ENCODE assay signal across 8 cellular contexts in genomic region chr10:100743626-100744135, GRCh38. TPM values are rescaled to one million over a fixed set of nuclear protein-coding genes. Genes with fewer than 3 reads are reported as not detected.
DNase-seq lines count a peak whose midpoint lies in the region; ATAC-seq and TF ChIP-seq lines count a peak whose summit lies in the region.

No MANE protein-coding gene starts in this region.

- H3K4me1 Mint-ChIP-seq in activated T-helper 2 cell treated with anti-CD3 and anti-CD28 coated beads, Interferon-gamma antibody, Interleukin-2, Interleukin-4, amounts not matched to agents 10 μg/mL and 5 μg/mL and 100 μg/mL, durations not matched to agents 14 hours and 24 hours and 36 hours (ENCODE audit: low read depth): peaks cover 9% of the 10 kb centered on the region

- no peaks in the 10 kb centered on the region for H3K9me2 ChIP-seq in OCI-LY1 (ENCODE audit: low read depth, low read length)

- DNase-seq in COR-L47 (lab: John Stamatoyannopoulos, UW) (peak; percentile 42), HAP-1 (ENCODE audit: low spot score in 2 of 2) (peak; percentile 49 to 73), glomerular visceral epithelial cell (ENCODE audit: extremely low spot score) (peak; percentile 91), retina (peak; percentile 83)
- DNase-seq in activated T-helper 2 cell treated with anti-CD3 and anti-CD28 coated beads, Interferon-gamma antibody, Interleukin-2, Interleukin-4, amounts not matched to agents 10 μg/mL and 5 μg/mL and 100 μg/mL, durations not matched to agents 14 hours and 24 hours and 36 hours (ENCODE audit: low spot score): no peak

- ATAC-seq in GM18907 (IDR thresholded peaks at IDR 0.05; ENCODE audit: unreplicated experiment): no peak
- no peak for ATAC-seq in HG03460 (IDR thresholded peaks at IDR 0.05; ENCODE audit: unreplicated experiment)

- in situ Hi-C loops in HAP-1 (cut with MboI; ENCODE audit: low sequenced_read_pairs): loop anchor here (5.0 kb wide), 1 partner anchor 181 kb away; no protein-coding TSS in a partner anchor

- H3K27me3 ChIP-seq in HAP-1 (ENCODE audit: low read depth) (peaks cover 90% of the 10 kb centered on the region), OCI-LY1 (ENCODE audit: insufficient read depth, low read length) (no peaks in the 10 kb centered on the region)

- no peak overlapping the region for H3K9ac ChIP-seq in OCI-LY1 (ENCODE audit: low read length)

- H3F3A ChIP-seq in OCI-LY1 (ENCODE audit: insufficient read depth, low read length): no peaks in the 10 kb centered on the region

- H3K27ac ChIP-seq in OCI-LY1 (ENCODE audit: low read depth, low read length, poor library complexity, severe bottlenecking): no peak overlapping the region

- peaks cover 4% of the 10 kb centered on the region for H3K36me3 Mint-ChIP-seq in activated T-helper 2 cell treated with anti-CD3 and anti-CD28 coated beads, Interferon-gamma antibody, Interleukin-2, Interleukin-4, amounts not matched to agents 10 μg/mL and 5 μg/mL and 100 μg/mL, durations not matched to agents 14 hours and 24 hours and 36 hours (ENCODE audit: low read depth)

- peak; percentile 59; the same call in 1 of the 2 replicates for TF ChIP-seq CTCF in OCI-LY1 (IDR thresholded peaks at IDR 0.05; ENCODE audit: low read length)

- H3K27me3 Mint-ChIP-seq in activated T-helper 2 cell treated with anti-CD3 and anti-CD28 coated beads, Interferon-gamma antibody, Interleukin-2, Interleukin-4, amounts not matched to agents 10 μg/mL and 5 μg/mL and 100 μg/mL, durations not matched to agents 14 hours and 24 hours and 36 hours (ENCODE audit: low read depth): peaks cover 80% of the 10 kb centered on the region

- H4K20me1 ChIP-seq in OCI-LY1 (ENCODE audit: insufficient read depth, low read length): no peaks in the 10 kb centered on the region

- H3K4me3 ChIP-seq in HAP-1: peak overlapping the region; percentile 38
- H3K4me3 ChIP-seq in OCI-LY1 (ENCODE audit: low read depth, low read length, poor library complexity, severe bottlenecking): no peak overlapping the region

- H3K36me3 ChIP-seq in HAP-1 (replicated peaks): no peaks in the 10 kb centered on the region
- no peaks in the 10 kb centered on the region for H3K36me3 ChIP-seq in OCI-LY1 (ENCODE audit: insufficient read depth, low read length)

- intact Hi-C loops in activated T-helper 2 cell treated with anti-CD3 and anti-CD28 coated beads, Interferon-gamma antibody, Interleukin-2, Interleukin-4, amounts not matched to agents 10 μg/mL and 5 μg/mL and 100 μg/mL, durations not matched to agents 14 hours and 24 hours and 36 hours (cut with micrococcal nuclease): loop anchor here (1.0 to 10.0 kb wide), 8 partner anchors 71 to 1211 kb away; partner anchors contain the start of gene NKX2-3

- H3K4me3 Mint-ChIP-seq in activated T-helper 2 cell treated with anti-CD3 and anti-CD28 coated beads, Interferon-gamma antibody, Interleukin-2, Interleukin-4, amounts not matched to agents 10 μg/mL and 5 μg/mL and 100 μg/mL, durations not matched to agents 14 hours and 24 hours and 36 hours (ENCODE audit: low read depth): no peak overlapping the region

- H3K27ac Mint-ChIP-seq in activated T-helper 2 cell treated with anti-CD3 and anti-CD28 coated beads, Interferon-gamma antibody, Interleukin-2, Interleukin-4, amounts not matched to agents 10 μg/mL and 5 μg/mL and 100 μg/mL, durations not matched to agents 14 hours and 24 hours and 36 hours: peak overlapping the region; percentile 6

- H3K4me2 ChIP-seq in OCI-LY1 (ENCODE audit: low read length): no peak overlapping the region

- H3K9me3 Mint-ChIP-seq in activated T-helper 2 cell treated with anti-CD3 and anti-CD28 coated beads, Interferon-gamma antibody, Interleukin-2, Interleukin-4, amounts not matched to agents 10 μg/mL and 5 μg/mL and 100 μg/mL, durations not matched to agents 14 hours and 24 hours and 36 hours: no peaks in the 10 kb centered on the region

- H3K9me3 ChIP-seq in HAP-1: no peaks in the 10 kb centered on the region
- no peaks in the 10 kb centered on the region for H3K9me3 ChIP-seq in OCI-LY1 (ENCODE audit: low read length)

- H3K79me2 ChIP-seq in OCI-LY1 (ENCODE audit: insufficient read depth, low read length): no peaks in the 10 kb centered on the region

- no peak overlapping the region for H2AFZ ChIP-seq in OCI-LY1 (ENCODE audit: low read length)

- H3K4me1 ChIP-seq in HAP-1: no peaks in the 10 kb centered on the region
- H3K4me1 ChIP-seq in OCI-LY1 (ENCODE audit: insufficient read depth, low read length, severe bottlenecking): no peaks in the 10 kb centered on the region

RNA-seq across cellular contexts. Expression of gene PAX2, which starts 1.7 kb away (rescaled TPM):
- total RNA-seq in activated T-helper 2 cell treated with anti-CD3 and anti-CD28 coated beads, Interferon-gamma antibody, Interleukin-2, Interleukin-4, amounts not matched to agents 10 μg/mL and 5 μg/mL and 100 μg/mL, durations not matched to agents 14 hours and 24 hours and 36 hours: 0.18 and 0.30 TPM in 2 replicates
